ENCODE assay signal across 8 cellular contexts in the genomic region with DNA sequence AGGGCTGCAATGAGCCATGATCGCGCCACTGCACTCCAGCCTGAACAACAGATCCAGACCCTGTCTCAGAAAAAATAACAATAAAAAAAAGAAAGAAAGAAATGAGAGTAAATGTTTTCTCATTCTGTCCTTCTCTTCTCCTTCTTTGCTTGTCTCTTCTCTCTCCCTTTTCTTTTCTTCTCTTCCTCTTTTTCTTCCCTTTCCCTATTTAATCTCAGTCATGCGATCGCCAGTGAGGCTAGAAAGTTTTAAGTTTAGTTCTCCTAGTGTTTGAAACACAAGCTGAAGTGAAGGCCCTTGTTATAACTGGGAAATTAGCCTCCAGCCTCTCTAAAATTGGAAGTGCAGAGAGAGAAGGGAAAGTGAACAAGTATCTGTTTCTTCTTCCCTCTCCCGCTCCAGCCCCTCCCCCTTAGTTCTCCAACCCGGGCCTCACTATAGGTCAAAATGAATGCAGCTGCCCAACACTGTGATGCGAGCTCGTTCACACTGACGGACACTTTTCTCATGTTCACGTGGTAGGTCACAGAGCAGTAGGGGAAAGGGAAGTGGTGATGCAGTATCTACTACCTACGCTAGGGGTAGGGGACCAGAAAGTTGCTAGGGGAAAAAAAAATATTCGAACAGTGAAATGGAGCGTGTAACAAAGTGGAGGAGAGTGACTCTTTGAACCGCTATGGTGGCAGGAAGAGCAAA. TPM values are rescaled to one million over a fixed set of nuclear protein-coding genes. Genes with fewer than 3 reads are reported as not detected.
A peak's percentile ranks its signal among the peaks of the same experiment; 100 is the strongest.
DNase-seq lines count a peak whose midpoint lies in the region; ATAC-seq and TF ChIP-seq lines count a peak whose summit lies in the region.

No MANE protein-coding gene starts in this region.

- TF ChIP-seq POLR2A in IMR-90 (IDR thresholded peaks at IDR 0.05; ENCODE audit: low read depth, low read length): no peak

- H2AFZ ChIP-seq in IMR-90 (replicated peaks; ENCODE audit: low read length, poor library complexity) (peak overlapping the region; percentile 55), osteoblast (ENCODE audit: low read length) (peak overlapping the region; percentile 18)

- CTCF ChIA-PET in IMR-90 (lab: Yijun Ruan, JAX) (no interaction called here), RWPE1 (lab: Yijun Ruan, JAX) (no interaction called here)

- no CpG with 5 or more reads among the region's 14 CpGs for WGBS in IMR-90 (ENCODE audit: extremely low coverage in 2 of 2, insufficient read length in 1 of 2), 2 experiments

- no peak overlapping the region for H4K5ac ChIP-seq in IMR-90 (ENCODE audit: low read depth, low read length)

- DNase-seq in GM12864 (ENCODE audit: low read depth) (peak; percentile 94), IMR-90 (peak; percentile 12), epidermal melanocyte (ENCODE audit: insufficient read length, low spot score) (peak; percentile 35), osteoblast (ENCODE audit: insufficient read length, low spot score, missing footprints) (no peak), RWPE1 (ENCODE audit: low spot score) (no peak), DMS153 (lab: John Stamatoyannopoulos, UW) (no peak)
- DNase-seq in activated CD4-positive, alpha-beta T cell treated with anti-CD3 and anti-CD28 coated beads for 48 hours: peak; percentile 58

- no peak overlapping the region for H2BK20ac ChIP-seq in IMR-90 (ENCODE audit: low read depth, low read length)

- POLR2A ChIA-PET in IMR-90 (lab: Charles Lee; ENCODE audit: unreplicated experiment): no interaction called here
- POLR2A ChIA-PET in RWPE1 (lab: Yijun Ruan, JAX; ENCODE audit: low non-redundant PET): no interaction called here

- H3K4me2 ChIP-seq in IMR-90 (ENCODE audit: low read depth, low read length): no peak overlapping the region
- no peak overlapping the region for H3K4me2 ChIP-seq in osteoblast (ENCODE audit: insufficient read depth, low read length)

- no peak for TF ChIP-seq RAD21 in IMR-90 (IDR thresholded peaks at IDR 0.05; ENCODE audit: low read length)

- peaks cover 2% of the 10 kb centered on the region; the same call in 1 of the 2 replicates for H3K9me1 ChIP-seq in IMR-90 (ENCODE audit: insufficient read depth, low read length)

- H2BK5ac ChIP-seq in IMR-90 (ENCODE audit: low read depth, low read length, poor library complexity, severe bottlenecking): no peak overlapping the region

- no peaks in the 10 kb centered on the region for H3K27me3 ChIP-seq in IMR-90 (ENCODE audit: control insufficient read depth, insufficient read depth, low read length)
- no peaks in the 10 kb centered on the region for H3K27me3 ChIP-seq in osteoblast (ENCODE audit: insufficient read depth, low read length)

- H3K4ac ChIP-seq in IMR-90 (ENCODE audit: low read depth, low read length): no peak overlapping the region

- H3K36me3 ChIP-seq in IMR-90 (ENCODE audit: control insufficient read depth, insufficient read depth, low read length): no peaks in the 10 kb centered on the region
- no peaks in the 10 kb centered on the region for H3K36me3 ChIP-seq in osteoblast (ENCODE audit: insufficient read depth, low read length)

- BruUV-seq in IMR-90 (replicated peaks; lab: Mats Ljungman, UMichigan): no TSS peak

- H3K18ac ChIP-seq in IMR-90 (ENCODE audit: low read depth, low read length): no peak overlapping the region

- no peak overlapping the region for H3K56ac ChIP-seq in IMR-90 (ENCODE audit: extremely low read depth, insufficient read depth, low read length)

- dilution Hi-C loops in IMR-90 (cut with HindIII; ENCODE audit: low sequenced_read_pairs, unreplicated experiment): no loop called here

- ATAC-seq in GM21528 (IDR thresholded peaks at IDR 0.05; ENCODE audit: low FRiP score, unreplicated experiment): peak; percentile 98
- peak; percentile 51 for ATAC-seq in IMR-90 (ENCODE audit: low read depth)

- H3K9ac ChIP-seq in IMR-90 (ENCODE audit: low read depth, low read length): no peak overlapping the region

- no peak overlapping the region for H2BK15ac ChIP-seq in IMR-90 (ENCODE audit: low read depth, low read length)

- H2AK9ac ChIP-seq in IMR-90 (replicated peaks; ENCODE audit: low read depth, low read length, poor library complexity): no peak overlapping the region

- H3K79me1 ChIP-seq in IMR-90 (ENCODE audit: low read depth in 1 of 2, low read length in 2 of 2): no peaks in the 10 kb centered on the region

- H3K27ac ChIP-seq in IMR-90 (ENCODE audit: insufficient read depth, low read length): no peak overlapping the region
- no peak overlapping the region for H3K27ac ChIP-seq in osteoblast (ENCODE audit: low read depth, low read length)
- no peak overlapping the region for H3K27ac ChIP-seq in RWPE1

- H3K79me2 ChIP-seq in osteoblast (ENCODE audit: insufficient read depth, low read length): no peaks in the 10 kb centered on the region

- H4K8ac ChIP-seq in IMR-90 (ENCODE audit: low read depth in 2 of 2, low read length in 2 of 2): peak overlapping the region in 1 of 2 experiments; percentile 30; a peak in 1 of 4 replicates

- H4K91ac ChIP-seq in IMR-90 (ENCODE audit: insufficient read depth, low read depth, low read length): no peak overlapping the region

- no peaks in the 10 kb centered on the region for H3K9me3 ChIP-seq in IMR-90 (ENCODE audit: control insufficient read depth, insufficient read depth, low read length)
- H3K9me3 ChIP-seq in osteoblast (ENCODE audit: low read depth, low read length): no peaks in the 10 kb centered on the region

- in situ Hi-C loops in IMR-90 (cut with MboI; ENCODE audit: low sequenced_read_pairs): no loop called here

- no peak overlapping the region for H2AK5ac ChIP-seq in IMR-90 (ENCODE audit: low read depth, low read length)

- peak; percentile 67 for TF ChIP-seq CTCF in GM12864 (IDR thresholded peaks at IDR 0.05; ENCODE audit: low read depth, low read length, missing control alignments)
- no peak for TF ChIP-seq CTCF in IMR-90 (conservative IDR thresholded peaks at IDR 0.05; ENCODE audit: low read depth, low read length)
- TF ChIP-seq CTCF in osteoblast (IDR thresholded peaks at IDR 0.05; ENCODE audit: extremely low read depth, low read depth, low read length): no peak
- TF ChIP-seq CTCF in RWPE1 (conservative IDR thresholded peaks at IDR 0.05; ENCODE audit: low read depth): no peak

- H2BK120ac ChIP-seq in IMR-90 (ENCODE audit: low read depth, low read length): no peak overlapping the region

- H4K20me1 ChIP-seq in IMR-90 (ENCODE audit: insufficient read depth, low read length): no peaks in the 10 kb centered on the region
- no peaks in the 10 kb centered on the region for H4K20me1 ChIP-seq in osteoblast (ENCODE audit: insufficient read depth, low read length)

- no peak overlapping the region for H3K23ac ChIP-seq in IMR-90 (ENCODE audit: low read depth, low read length)

- intact Hi-C loops in IMR-90 (cut with micrococcal nuclease): no loop called here

- no peak overlapping the region for H3K14ac ChIP-seq in IMR-90 (replicated peaks; ENCODE audit: low read depth, low read length)

- peak overlapping the region; percentile 53 for H3K4me3 ChIP-seq in GM12864 (ENCODE audit: low read depth, low read length)
- H3K4me3 ChIP-seq in IMR-90 (ENCODE audit: insufficient read depth, low read depth, low read length): no peak overlapping the region
- H3K4me3 ChIP-seq in osteoblast (ENCODE audit: insufficient read depth, low read length): no peak overlapping the region

- H3K4me1 ChIP-seq in IMR-90 (ENCODE audit: control insufficient read depth, insufficient read depth, low read length) (no peaks in the 10 kb centered on the region), osteoblast (ENCODE audit: insufficient read depth, low read length) (peaks cover 16% of the 10 kb centered on the region)

TF ChIP-seq in IMR-90, 13 proteins besides CTCF, POLR2A, EP300 and RAD21:
- TF ChIP-seq, protein P1, sequence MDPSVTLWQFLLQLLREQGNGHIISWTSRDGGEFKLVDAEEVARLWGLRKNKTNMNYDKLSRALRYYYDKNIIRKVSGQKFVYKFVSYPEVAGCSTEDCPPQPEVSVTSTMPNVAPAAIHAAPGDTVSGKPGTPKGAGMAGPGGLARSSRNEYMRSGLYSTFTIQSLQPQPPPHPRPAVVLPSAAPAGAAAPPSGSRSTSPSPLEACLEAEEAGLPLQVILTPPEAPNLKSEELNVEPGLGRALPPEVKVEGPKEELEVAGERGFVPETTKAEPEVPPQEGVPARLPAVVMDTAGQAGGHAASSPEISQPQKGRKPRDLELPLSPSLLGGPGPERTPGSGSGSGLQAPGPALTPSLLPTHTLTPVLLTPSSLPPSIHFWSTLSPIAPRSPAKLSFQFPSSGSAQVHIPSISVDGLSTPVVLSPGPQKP (IDR thresholded peaks at IDR 0.05; ENCODE audit: borderline replicate concordance, low read depth, low read length): no peak
- no peak for TF ChIP-seq NFE2L2 (IDR thresholded peaks at IDR 0.05; ENCODE audit: low read depth, low read length)
TF ChIP-seq in IMR-90: peak in this region for 0.

RNA-seq across cellular contexts. Expression of a gene that starts 23.4 kb away (rescaled TPM):
- total RNA-seq in IMR-90 (2012; rRNA removed): 12.2 and 15.8 TPM in 2 replicates
- polyA plus RNA-seq in IMR-90 (2012; rRNA removed): 16.7 and 20.5 TPM in 2 replicates
- 6.3 and 8.5 TPM in 2 replicates for polyA plus RNA-seq in IMR-90 (2012; cell fraction: cytosol; rRNA removed)
- polyA plus RNA-seq in IMR-90 (2012; cell fraction: nucleus; rRNA removed; ENCODE audit: low replicate concordance): 8.2 and 33.9 TPM in 2 replicates
- total RNA-seq in osteoblast: 13.4 and 15.3 TPM in 2 replicates

Comparison
In these comparisons a context has a peak if more than half of its experiments do, and no peak if none do; other contexts are left out.
1. DNase-seq: peak in GM12864 (single experiment), IMR-90 (single experiment), activated CD4-positive, alpha-beta T cell treated with anti-CD3 and anti-CD28 coated beads for 48 hours (single experiment) and epidermal melanocyte (single experiment); none in osteoblast (single experiment), RWPE1 (single experiment) and DMS153 (single experiment).